8 cellular contexts compared by ENCODE assay signal in the genomic region with DNA sequence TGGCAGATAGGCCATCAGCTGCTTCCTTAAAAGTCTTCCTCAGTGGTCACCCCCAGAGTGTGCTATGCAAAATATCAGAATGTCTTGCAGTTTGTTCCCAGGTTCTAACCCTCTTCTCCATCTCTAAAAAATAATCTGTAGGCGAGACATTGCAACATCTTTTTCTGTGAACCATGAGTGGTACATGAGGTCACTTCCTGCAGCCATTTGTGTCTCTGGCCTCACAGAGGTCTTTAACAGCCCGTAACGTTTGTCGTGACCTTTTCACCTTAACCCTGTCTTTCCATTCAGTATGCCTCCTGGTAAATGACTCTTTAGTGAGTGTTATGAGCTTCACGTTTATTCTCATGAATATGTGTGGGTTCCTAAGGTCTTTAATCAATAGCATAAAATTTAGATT.
A peak's percentile ranks its signal among the peaks of the same experiment; 100 is the strongest.
DNase-seq lines count a peak whose midpoint lies in the region; ATAC-seq and TF ChIP-seq lines count a peak whose summit lies in the region.

No MANE protein-coding gene starts in this region.

- H4K8ac ChIP-seq in IMR-90 (ENCODE audit: low read depth in 2 of 2, low read length in 2 of 2): peak overlapping the region; percentile 8 to 92

- peak overlapping the region; percentile 34 for H3K4me2 ChIP-seq in IMR-90 (ENCODE audit: low read depth, low read length)

- ATAC-seq in CD4-positive, alpha-beta T cell (ENCODE audit: poor library complexity): no peak
- ATAC-seq in IMR-90 (ENCODE audit: low read depth) (peak; percentile 76), left ventricle myocardium superior (peak; percentile 74)
- ATAC-seq in activated T-helper 17 cell treated with anti-CD3 and anti-CD28 coated beads, Interleukin-2, amount 50 U/mL, for 72 hours (replicated peaks): peak; percentile 46
- peak; percentile 53 for ATAC-seq in stimulated activated naive CD8-positive, alpha-beta T cell treated with anti-CD3 and anti-CD28 coated beads, Interleukin-15, amount 100 ng/mL, for 72 hours

- 0 out of 2 replicates have a peak overlapping the region, but pooled peaks have one; percentile 60 for H3K23ac ChIP-seq in IMR-90 (ENCODE audit: low read depth, low read length)

- H2BK5ac ChIP-seq in IMR-90 (ENCODE audit: low read depth, low read length, poor library complexity, severe bottlenecking): peak overlapping the region; percentile 97

- H3K36me3 ChIP-seq in IMR-90 (ENCODE audit: control insufficient read depth, insufficient read depth, low read length) (peaks cover 8% of the 10 kb centered on the region), WERI-Rb-1 (peaks cover 89% of the 10 kb centered on the region)

- peak overlapping the region; percentile 92 for H3K14ac ChIP-seq in IMR-90 (replicated peaks; ENCODE audit: low read depth, low read length)

- H3K9me1 ChIP-seq in IMR-90 (ENCODE audit: insufficient read depth, low read length): peaks cover 15% of the 10 kb centered on the region; the same call in 1 of the 2 replicates

- peaks cover 44% of the 10 kb centered on the region for H3K4me1 Mint-ChIP-seq in CD4-positive, alpha-beta T cell (ENCODE audit: low read depth)
- H3K4me1 Mint-ChIP-seq in activated T-helper 17 cell treated with anti-CD3 and anti-CD28 coated beads, Interleukin-2, amount 50 U/mL, for 72 hours: peaks cover 33% of the 10 kb centered on the region
- H3K4me1 Mint-ChIP-seq in stimulated activated naive CD8-positive, alpha-beta T cell treated with anti-CD3 and anti-CD28 coated beads, Interleukin-15, amount 100 ng/mL, for 72 hours: peaks cover 42% of the 10 kb centered on the region

- no peak overlapping the region for H3K4me3 Mint-ChIP-seq in CD4-positive, alpha-beta T cell
- peak overlapping the region; percentile 70 for H3K4me3 Mint-ChIP-seq in activated T-helper 17 cell treated with anti-CD3 and anti-CD28 coated beads, Interleukin-2, amount 50 U/mL, for 72 hours
- H3K4me3 Mint-ChIP-seq in stimulated activated naive CD8-positive, alpha-beta T cell treated with anti-CD3 and anti-CD28 coated beads, Interleukin-15, amount 100 ng/mL, for 72 hours: peak overlapping the region; percentile 36 to 42

- no CpG with 5 or more reads among the region's 5 CpGs for WGBS in IMR-90 (ENCODE audit: extremely low coverage in 2 of 2, insufficient read length in 1 of 2), 2 experiments

- no peak overlapping the region for H4K91ac ChIP-seq in IMR-90 (ENCODE audit: insufficient read depth, low read depth, low read length)

- H3K79me1 ChIP-seq in IMR-90 (ENCODE audit: low read depth in 1 of 2, low read length in 2 of 2): peaks cover 22 to 62% of the 10 kb centered on the region in 2 experiments

- in situ Hi-C loops in IMR-90 (cut with MboI; ENCODE audit: low sequenced_read_pairs): no loop called here

- BruUV-seq in IMR-90 (replicated peaks; lab: Mats Ljungman, UMichigan): no TSS peak

- no peaks in the 10 kb centered on the region for H3K27me3 ChIP-seq in CD4-positive, alpha-beta T cell (ENCODE audit: control insufficient read depth, insufficient read depth, low read length)
- H3K27me3 ChIP-seq in IMR-90 (ENCODE audit: control insufficient read depth, insufficient read depth, low read length) (no peaks in the 10 kb centered on the region), WERI-Rb-1 (ENCODE audit: insufficient read depth, low read depth, severe bottlenecking) (no peaks in the 10 kb centered on the region)

- H3K56ac ChIP-seq in IMR-90 (ENCODE audit: extremely low read depth, insufficient read depth, low read length): no peak overlapping the region

- H4K5ac ChIP-seq in IMR-90 (ENCODE audit: low read depth, low read length): peak overlapping the region; percentile 78

- peak overlapping the region; percentile 74 for H3K18ac ChIP-seq in IMR-90 (ENCODE audit: low read depth, low read length)

- H3K4me1 ChIP-seq in IMR-90 (ENCODE audit: control insufficient read depth, insufficient read depth, low read length): peaks cover 12% of the 10 kb centered on the region

- no peaks in the 10 kb centered on the region for H4K20me1 ChIP-seq in IMR-90 (ENCODE audit: insufficient read depth, low read length)

- peak overlapping the region; percentile 78 for H2BK120ac ChIP-seq in IMR-90 (ENCODE audit: low read depth, low read length)

- H3K27ac Mint-ChIP-seq in CD4-positive, alpha-beta T cell: peak overlapping the region; percentile 37
- peak overlapping the region; percentile 95 for H3K27ac Mint-ChIP-seq in activated T-helper 17 cell treated with anti-CD3 and anti-CD28 coated beads, Interleukin-2, amount 50 U/mL, for 72 hours
- H3K27ac Mint-ChIP-seq in stimulated activated naive CD8-positive, alpha-beta T cell treated with anti-CD3 and anti-CD28 coated beads, Interleukin-15, amount 100 ng/mL, for 72 hours: peak overlapping the region; percentile 95 to 96

- peak overlapping the region; percentile 33; the same call in 1 of the 2 replicates for H2AK5ac ChIP-seq in IMR-90 (ENCODE audit: low read depth, low read length)

- intact Hi-C loops in CD4-positive, alpha-beta T cell (cut with DNase I, micrococcal nuclease): no loop called here
- intact Hi-C loops in IMR-90 (cut with micrococcal nuclease): no loop called here
- intact Hi-C loops in left ventricle myocardium superior (cut with micrococcal nuclease): no loop called here

- H3K27ac ChIP-seq in CD4-positive, alpha-beta T cell (ENCODE audit: low read depth, low read length): no peak overlapping the region
- peak overlapping the region; percentile 36; the same call in 1 of the 2 replicates for H3K27ac ChIP-seq in IMR-90 (ENCODE audit: insufficient read depth, low read length)
- H3K27ac ChIP-seq in WERI-Rb-1: no peak overlapping the region

- H3K4ac ChIP-seq in IMR-90 (ENCODE audit: low read depth, low read length): peak overlapping the region; percentile 81; the same call in 1 of the 2 replicates

- H2AK9ac ChIP-seq in IMR-90 (replicated peaks; ENCODE audit: low read depth, low read length, poor library complexity): no peak overlapping the region

- no peak overlapping the region for H3K9ac ChIP-seq in IMR-90 (ENCODE audit: low read depth, low read length)

- peak overlapping the region; percentile 64 for H2AFZ ChIP-seq in IMR-90 (replicated peaks; ENCODE audit: low read length, poor library complexity)

- H3K4me3 ChIP-seq in IMR-90 (ENCODE audit: insufficient read depth, low read depth, low read length) (no peak overlapping the region), WERI-Rb-1 (ENCODE audit: low read depth, low read length) (no peak overlapping the region)

- TF ChIP-seq RAD21 in IMR-90 (IDR thresholded peaks at IDR 0.05; ENCODE audit: low read length): no peak

- no peak for DNase-seq in CD4-positive, alpha-beta T cell
- peak; percentile 90 for DNase-seq in IMR-90
- DNase-seq in left ventricle myocardium superior: no peak
- DNase-seq in stimulated activated naive CD8-positive, alpha-beta T cell treated with anti-CD3 and anti-CD28 coated beads, Interleukin-15, amount 100 ng/mL, for 72 hours: peak in 1 of 2 donors; percentile 29
- no peak for DNase-seq in D341Med (ENCODE audit: low spot score)
- no peak for DNase-seq in mucosa of gallbladder (ENCODE audit: low spot score)
- no peak for DNase-seq in WERI-Rb-1

- dilution Hi-C loops in IMR-90 (cut with HindIII; ENCODE audit: low sequenced_read_pairs, unreplicated experiment): no loop called here

- no peak for TF ChIP-seq CTCF in CD4-positive, alpha-beta T cell (IDR thresholded peaks at IDR 0.05)
- no peak for TF ChIP-seq CTCF in IMR-90 (conservative IDR thresholded peaks at IDR 0.05; ENCODE audit: low read depth, low read length)
- TF ChIP-seq CTCF in WERI-Rb-1 (IDR thresholded peaks at IDR 0.05; ENCODE audit: low read depth, low read length): no peak

- TF ChIP-seq POLR2A in IMR-90 (IDR thresholded peaks at IDR 0.05; ENCODE audit: low read depth, low read length): no peak

- CTCF ChIA-PET in CD4-positive, alpha-beta T cell (lab: Charles Lee): interaction anchor here (1.1 kb wide), 1 partner anchor 16 kb away, joined by 5 read pairs; no protein-coding TSS in a partner anchor
- CTCF ChIA-PET in IMR-90 (lab: Yijun Ruan, JAX): interaction anchor here (0.8 kb wide), 1 partner anchor 10 kb away, joined by 3 read pairs; no protein-coding TSS in a partner anchor

- peak overlapping the region; percentile 67; the same call in 1 of the 2 replicates for H2BK20ac ChIP-seq in IMR-90 (ENCODE audit: low read depth, low read length)

- H3K9me3 ChIP-seq in CD4-positive, alpha-beta T cell (ENCODE audit: control insufficient read depth, low read length): no peaks in the 10 kb centered on the region
- H3K9me3 ChIP-seq in IMR-90 (ENCODE audit: control insufficient read depth, insufficient read depth, low read length) (no peaks in the 10 kb centered on the region), WERI-Rb-1 (ENCODE audit: severe bottlenecking) (no peaks in the 10 kb centered on the region)

- peaks cover 71% of the 10 kb centered on the region for H3K36me3 Mint-ChIP-seq in CD4-positive, alpha-beta T cell (ENCODE audit: low read depth)
- peaks cover 86% of the 10 kb centered on the region for H3K36me3 Mint-ChIP-seq in activated T-helper 17 cell treated with anti-CD3 and anti-CD28 coated beads, Interleukin-2, amount 50 U/mL, for 72 hours (ENCODE audit: low read depth)

- POLR2A ChIA-PET in CD4-positive, alpha-beta T cell (lab: Charles Lee): no interaction called here
- POLR2A ChIA-PET in IMR-90 (lab: Charles Lee; ENCODE audit: unreplicated experiment): no interaction called here

- H3K27me3 Mint-ChIP-seq in CD4-positive, alpha-beta T cell: no peaks in the 10 kb centered on the region
- H3K27me3 Mint-ChIP-seq in activated T-helper 17 cell treated with anti-CD3 and anti-CD28 coated beads, Interleukin-2, amount 50 U/mL, for 72 hours: no peaks in the 10 kb centered on the region
- H3K27me3 Mint-ChIP-seq in stimulated activated naive CD8-positive, alpha-beta T cell treated with anti-CD3 and anti-CD28 coated beads, Interleukin-15, amount 100 ng/mL, for 72 hours: no peaks in the 10 kb centered on the region

- H2BK15ac ChIP-seq in IMR-90 (ENCODE audit: low read depth, low read length): no peak overlapping the region; the same call in 2 of the 3 replicates

- no peaks in the 10 kb centered on the region for H3K9me3 Mint-ChIP-seq in CD4-positive, alpha-beta T cell
- H3K9me3 Mint-ChIP-seq in activated T-helper 17 cell treated with anti-CD3 and anti-CD28 coated beads, Interleukin-2, amount 50 U/mL, for 72 hours: no peaks in the 10 kb centered on the region
- no peaks in the 10 kb centered on the region for H3K9me3 Mint-ChIP-seq in stimulated activated naive CD8-positive, alpha-beta T cell treated with anti-CD3 and anti-CD28 coated beads, Interleukin-15, amount 100 ng/mL, for 72 hours

TF ChIP-seq in IMR-90, 13 proteins besides CTCF, POLR2A, EP300 and RAD21:
- TF ChIP-seq SMC3 (IDR thresholded peaks at IDR 0.05; ENCODE audit: low read depth, low read length): no peak
- no peak for TF ChIP-seq MAZ (IDR thresholded peaks at IDR 0.05; ENCODE audit: borderline replicate concordance, low read depth, low read length)
- peak; percentile 12; the same call in 1 of the 2 replicates for TF ChIP-seq BHLHE40 (IDR thresholded peaks at IDR 0.05; ENCODE audit: low read depth, low read length)
- TF ChIP-seq CEBPB (IDR thresholded peaks at IDR 0.05; ENCODE audit: low read depth, low read length): peak; percentile 99
- no peak for TF ChIP-seq NFE2L2 (IDR thresholded peaks at IDR 0.05; ENCODE audit: low read depth, low read length)
- peak; percentile 28; the same call in 1 of the 2 replicates for TF ChIP-seq FOS (IDR thresholded peaks at IDR 0.05; ENCODE audit: low read depth, low read length)

Comparison
In these comparisons a context has a peak if more than half of its experiments do, and no peak if none do; other contexts are left out.
1. H3K27ac Mint-ChIP-seq: peak in every context shown above with its lines; median percentile 96 in stimulated activated naive CD8-positive, alpha-beta T cell treated with anti-CD3 and anti-CD28 coated beads, Interleukin-15, amount 100 ng/mL, for 72 hours; 95 in activated T-helper 17 cell treated with anti-CD3 and anti-CD28 coated beads, Interleukin-2, amount 50 U/mL, for 72 hours; 37 in CD4-positive, alpha-beta T cell.